15 cellular contexts compared by ENCODE assay signal in genomic region chr11:215581-216037, GRCh38. TPM values are rescaled to one million over a fixed set of nuclear protein-coding genes. Genes with fewer than 3 reads are reported as not detected.
DNase-seq lines count a peak whose midpoint lies in the region; ATAC-seq and TF ChIP-seq lines count a peak whose summit lies in the region.
"Had no signal": no experiment of that assay in that cellular context is flagged by ENCODE, and none has a peak within 500 bp of the region (broad histone marks: within the 10 kb centered on the region; RNA-seq: fewer than 3 reads in every experiment).

No MANE protein-coding gene starts in this region.

- intact Hi-C loops in mucosa of descending colon (cut with DNase I, micrococcal nuclease) (no loop called here), tibial artery (cut with DNase I; ENCODE audit: low total_unique reads) (no loop called here)

- peaks cover 5% of the 10 kb centered on the region for H3K36me3 Mint-ChIP-seq in activated naive CD8-positive, alpha-beta T cell

- no peaks in the 10 kb centered on the region for H3K9me3 ChIP-seq in DND-41 (ENCODE audit: insufficient read depth, low read length, severe bottlenecking)
- no peaks in the 10 kb centered on the region for H3K9me3 ChIP-seq in HEK293 (ENCODE audit: control insufficient read depth, insufficient read depth, low read depth, low read length)
- no peaks in the 10 kb centered on the region for H3K9me3 ChIP-seq in mucosa of descending colon
- H3K9me3 ChIP-seq in tibial artery: no peaks in the 10 kb centered on the region
- H3K9me3 ChIP-seq: prostate gland had no signal

- H3K27ac ChIP-seq in DND-41 (ENCODE audit: low read length) (no peak overlapping the region), HEK293 (ENCODE audit: extremely low read depth, low read depth, low read length) (no peak overlapping the region), tibial artery (no peak overlapping the region)
- H3K27ac ChIP-seq: prostate gland had no signal

- no peak overlapping the region for H2AFZ ChIP-seq in DND-41 (ENCODE audit: low read depth, low read length)

- no peak overlapping the region for H3K4me2 ChIP-seq in DND-41 (ENCODE audit: insufficient read depth, low read length)

- no peaks in the 10 kb centered on the region for H3K9me3 Mint-ChIP-seq in activated naive CD8-positive, alpha-beta T cell (ENCODE audit: low read depth)
- H3K9me3 Mint-ChIP-seq: activated CD4-positive, alpha-beta memory T cell treated with anti-CD3 and anti-CD28 coated beads, Interleukin-2, amount 10 ng/mL, durations not matched to agents 7 days and 5 days had no signal

- CTCF ChIA-PET in HEK293 (lab: Yijun Ruan, JAX): interaction anchor here (1.6 kb wide), 1 partner anchor 35 kb away, joined by 10 read pairs; no protein-coding TSS in a partner anchor

- H3K4me3 ChIP-seq in DND-41 (ENCODE audit: low read depth in 1 of 2, low read length in 2 of 2) (no peak overlapping the region), HEK293 (ENCODE audit: low read depth, low read length) (no peak overlapping the region), mucosa of descending colon (no peak overlapping the region), tibial artery (no peak overlapping the region)
- H3K4me3 ChIP-seq: prostate gland had no signal

- peaks cover 8% of the 10 kb centered on the region; the same call in 1 of the 2 replicates for H3K79me2 ChIP-seq in DND-41 (ENCODE audit: insufficient read depth, low read length)

- H3K9ac ChIP-seq in DND-41 (ENCODE audit: low read depth, low read length): no peak overlapping the region

- H3K36me3 ChIP-seq in DND-41 (ENCODE audit: insufficient read depth, low read length) (peaks cover 58% of the 10 kb centered on the region), HEK293 (ENCODE audit: control insufficient read depth in 2 of 2, insufficient read depth in 1 of 2, low read length in 2 of 2) (peaks cover 0 to 81% of the 10 kb centered on the region in 2 experiments; a peak in 1 of 3 replicates), mucosa of descending colon (ENCODE audit: low read depth) (peaks cover 7% of the 10 kb centered on the region), tibial artery (peaks cover 33 to 79% (median 62%) of the 10 kb centered on the region in 3 donors)

- no peak overlapping the region for H3K4me3 Mint-ChIP-seq in activated naive CD8-positive, alpha-beta T cell
- H3K4me3 Mint-ChIP-seq: activated CD4-positive, alpha-beta memory T cell treated with anti-CD3 and anti-CD28 coated beads, Interleukin-2, amount 10 ng/mL, durations not matched to agents 7 days and 5 days had no signal

- peak overlapping the region; percentile 58 for H3K27ac Mint-ChIP-seq in activated naive CD8-positive, alpha-beta T cell
- H3K27ac Mint-ChIP-seq: activated CD4-positive, alpha-beta memory T cell treated with anti-CD3 and anti-CD28 coated beads, Interleukin-2, amount 10 ng/mL, durations not matched to agents 7 days and 5 days had no signal

- POLR2A ChIA-PET in HEK293 (lab: Yijun Ruan, JAX): interaction anchor here (0.6 to 2.7 kb wide), 3 partner anchors 8 to 588 kb away, joined by 3 to 22 read pairs (median 3); partner anchors contain the start of genes BET1L and RIC8A

- H3K27me3 ChIP-seq in DND-41 (ENCODE audit: insufficient read depth, low read length, poor library complexity) (no peaks in the 10 kb centered on the region), tibial artery (no peaks in the 10 kb centered on the region)

- H3K4me1 Mint-ChIP-seq in activated naive CD8-positive, alpha-beta T cell (ENCODE audit: low read depth): peaks cover 8% of the 10 kb centered on the region

- no peak for DNase-seq in DND-41
- DNase-seq in mucosa of descending colon: no peak
- no peak for DNase-seq in tibial artery
- DNase-seq: activated CD4-positive, alpha-beta memory T cell treated with anti-CD3 and anti-CD28 coated beads, Interleukin-2, amount 10 ng/mL, durations not matched to agents 7 days and 5 days; Kasumi-1; NCI-H774; stimulated activated CD4-positive, alpha-beta T cell treated with anti-CD3 and anti-CD28 coated beads, Interleukin-4, amount 100 ng/mL, for 1 hour; SW 1271 had no signal

- peaks cover 34% of the 10 kb centered on the region for H4K20me1 ChIP-seq in DND-41 (ENCODE audit: insufficient read depth, low read length)

- no peaks in the 10 kb centered on the region for H3K27me3 Mint-ChIP-seq in activated naive CD8-positive, alpha-beta T cell
- H3K27me3 Mint-ChIP-seq: activated CD4-positive, alpha-beta memory T cell treated with anti-CD3 and anti-CD28 coated beads, Interleukin-2, amount 10 ng/mL, durations not matched to agents 7 days and 5 days had no signal

- TF ChIP-seq CTCF in DND-41 (IDR thresholded peaks at IDR 0.05; ENCODE audit: borderline replicate concordance, extremely low read depth, low read length, poor library complexity, severe bottlenecking): no peak
- no peak for TF ChIP-seq CTCF in HEK293 (tag by site-specific recombination; IDR thresholded peaks at IDR 0.05)
- no peak for TF ChIP-seq CTCF in mucosa of descending colon (IDR thresholded peaks at IDR 0.05)
- TF ChIP-seq CTCF in tibial artery (IDR thresholded peaks at IDR 0.05): no peak

- ATAC-seq in DND-41 (ENCODE audit: insufficient read depth, low read depth) (0 out of 3 replicates have a peak, but pooled peaks have one; percentile 8), mucosa of descending colon (peak; percentile 8), HG03457 (IDR thresholded peaks at IDR 0.05; ENCODE audit: unreplicated experiment) (no peak), HG03139 (IDR thresholded peaks at IDR 0.05; ENCODE audit: unreplicated experiment) (no peak)

- peaks cover 14% of the 10 kb centered on the region for H3K4me1 ChIP-seq in DND-41 (ENCODE audit: insufficient read depth, low read length)
- H3K4me1 ChIP-seq in HEK293 (ENCODE audit: control insufficient read depth, insufficient read depth, low read length): no peaks in the 10 kb centered on the region
- no peaks in the 10 kb centered on the region for H3K4me1 ChIP-seq in mucosa of descending colon (ENCODE audit: low read depth)
- peaks cover 0 to 10% (median 5%) of the 10 kb centered on the region in 4 donors for H3K4me1 ChIP-seq in tibial artery
- H3K4me1 ChIP-seq: prostate gland had no signal

TF ChIP-seq in HEK293, 187 proteins besides CTCF, POLR2A, EP300 and RAD21:
- TF ChIP-seq SCRT2 (tag by site-specific recombination; IDR thresholded peaks at IDR 0.05) (0 out of 2 replicates have a peak, but pooled peaks have one; percentile 18), SALL2 (tag by site-specific recombination; IDR thresholded peaks at IDR 0.05; ENCODE audit: borderline replicate concordance) (no peak)

RNA-seq across cellular contexts. Expression of gene RIC8A, which starts 8.1 kb away (rescaled TPM):
- total RNA-seq in mucosa of descending colon: 10 to 100 TPM; 75.1 to 93.1 (median 82.2) TPM

RNA-seq across cellular contexts. Expression of gene BET1L, which starts 8.4 kb away (rescaled TPM):
- 10 to 100 TPM; 51.5 to 59.9 (median 55.8) TPM for total RNA-seq in mucosa of descending colon

RNA-seq across cellular contexts. Expression of gene SIRT3, which starts 20.5 kb away (rescaled TPM):
- total RNA-seq in mucosa of descending colon: 10 to 100 TPM; 19.3 to 22.1 (median 22.0) TPM

RNA-seq across cellular contexts. Expression of gene PSMD13, which starts 21.2 kb away (rescaled TPM):
- total RNA-seq in mucosa of descending colon: 100 to 1,000 TPM in 1 of 3 donors, 10 to 100 TPM in 2; 92.6 to 110 (median 96.4) TPM

RNA-seq across cellular contexts. Expression of gene SCGB1C1, which starts 22.7 kb away (rescaled TPM):
- not detected for total RNA-seq in mucosa of descending colon
- total RNA-seq: activated CD4-positive, alpha-beta memory T cell treated with anti-CD3 and anti-CD28 coated beads, Interleukin-2, amount 10 ng/mL, durations not matched to agents 7 days and 5 days; lung microvascular endothelial cell; prostate gland; subcutaneous adipose tissue had no signal

Comparison
In these comparisons a context has a peak if more than half of its experiments do, and no peak if none do; other contexts are left out.
1. ATAC-seq: peak in DND-41 (single experiment) and mucosa of descending colon (single experiment); none in HG03457 (single experiment) and HG03139 (single experiment).